ENCODE assay signal across 18 cellular contexts in the genomic region with DNA sequence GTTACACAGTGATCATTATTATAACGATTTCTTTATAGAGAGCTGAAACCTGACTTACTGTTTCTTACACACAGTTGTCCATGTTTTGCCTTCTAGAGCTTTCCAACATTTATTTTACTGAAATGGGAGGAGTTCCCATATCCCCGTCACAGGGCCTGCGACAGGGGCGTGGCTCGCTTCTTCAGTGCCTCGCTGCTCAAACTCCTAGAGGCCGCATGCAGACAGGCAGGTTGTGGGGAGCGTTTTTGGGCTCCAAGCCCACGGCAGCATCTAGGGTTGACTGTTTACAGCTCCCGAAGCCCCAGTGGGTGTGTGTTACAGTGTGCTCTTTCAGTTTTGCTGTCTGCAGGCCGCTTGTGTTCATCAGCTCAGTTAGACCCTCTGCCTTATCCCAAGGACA. TPM values are rescaled to one million over a fixed set of nuclear protein-coding genes. Genes with fewer than 3 reads are reported as not detected.
DNase-seq lines count a peak whose midpoint lies in the region; ATAC-seq and TF ChIP-seq lines count a peak whose summit lies in the region.
"Had no signal": no experiment of that assay in that cellular context is flagged by ENCODE, and none has a peak within 500 bp of the region (broad histone marks: within the 10 kb centered on the region; RNA-seq: fewer than 3 reads in every experiment).

No MANE protein-coding gene starts in this region.

- CTCF ChIA-PET in HCT116 (lab: Charles Lee) (interaction anchor here (0.8 kb wide), 1 partner anchor 14 kb away, joined by 4 read pairs; no protein-coding TSS in a partner anchor), WTC11 (lab: Charles Lee) (interaction anchor here (1.3 to 2.1 kb wide), 2 partner anchors 14 to 132 kb away, joined by 4 to 13 read pairs; no protein-coding TSS in a partner anchor)

- H3K4me2 ChIP-seq in HCT116 (ENCODE audit: low read length), result no peak overlapping the region

- H3K27me3 Mint-ChIP-seq in WTC11 (ENCODE audit: low read depth) (no peaks in the 10 kb centered on the region; the same call in none of the 2 replicates), endothelial cell (ENCODE audit: unreplicated experiment) (peaks cover 3% of the 10 kb centered on the region)
- H3K27me3 Mint-ChIP-seq in activated naive CD8-positive, alpha-beta T cell treated with anti-CD3 and anti-CD28 coated beads, Interleukin-2, amount 50 U/mL, for 24 hours, result peaks cover 18% of the 10 kb centered on the region

- TF ChIP-seq RAD21 in HCT116 (IDR thresholded peaks at IDR 0.05; ENCODE audit: low read depth), result no peak

- H3K79me2 ChIP-seq in HCT116 (ENCODE audit: insufficient read depth, low read length), result no peaks in the 10 kb centered on the region

- H3K4me1 Mint-ChIP-seq in WTC11 (peaks cover 38% of the 10 kb centered on the region), endothelial cell (ENCODE audit: unreplicated experiment) (peaks cover 16% of the 10 kb centered on the region)
- H3K4me1 Mint-ChIP-seq in activated naive CD8-positive, alpha-beta T cell treated with anti-CD3 and anti-CD28 coated beads, Interleukin-2, amount 50 U/mL, for 24 hours, result no peaks in the 10 kb centered on the region
- H3K4me1 Mint-ChIP-seq: CD4-positive, CD25-positive, alpha-beta regulatory T cell; CD8-positive, alpha-beta memory T cell had no signal

- H3K4me1 ChIP-seq in HCT116 (ENCODE audit: control insufficient read depth in 1 of 2, insufficient read depth in 2 of 2, low read length in 2 of 2), result no peaks in the 10 kb centered on the region; a peak in 1 of 4 replicates
- H3K4me1 ChIP-seq: HAP-1 had no signal

- no TSS peak for BruUV-seq in HCT116 (replicated peaks; lab: Mats Ljungman, UMichigan)

- H3K27ac Mint-ChIP-seq in WTC11 (no peak overlapping the region), endothelial cell (ENCODE audit: unreplicated experiment) (peak overlapping the region; percentile 52)
- no peak overlapping the region for H3K27ac Mint-ChIP-seq in activated naive CD8-positive, alpha-beta T cell treated with anti-CD3 and anti-CD28 coated beads, Interleukin-2, amount 50 U/mL, for 24 hours
- H3K27ac Mint-ChIP-seq: CD4-positive, CD25-positive, alpha-beta regulatory T cell; CD8-positive, alpha-beta memory T cell had no signal

- H3K36me3 Mint-ChIP-seq in WTC11, result no peaks in the 10 kb centered on the region
- no peaks in the 10 kb centered on the region for H3K36me3 Mint-ChIP-seq in endothelial cell (ENCODE audit: low read depth, unreplicated experiment)
- no peaks in the 10 kb centered on the region for H3K36me3 Mint-ChIP-seq in activated naive CD8-positive, alpha-beta T cell treated with anti-CD3 and anti-CD28 coated beads, Interleukin-2, amount 50 U/mL, for 24 hours (ENCODE audit: low read depth)
- H3K36me3 Mint-ChIP-seq: CD4-positive, CD25-positive, alpha-beta regulatory T cell; CD8-positive, alpha-beta memory T cell had no signal

- no peaks in the 10 kb centered on the region for H3K36me3 ChIP-seq in HCT116 (ENCODE audit: control insufficient read depth in 1 of 2, insufficient read depth in 2 of 2, low read length in 2 of 2)
- H3K36me3 ChIP-seq: BE2C, HAP-1 had no signal

- H3K9ac ChIP-seq in HCT116 (ENCODE audit: low read length), result no peak overlapping the region

- H4K20me1 ChIP-seq in HCT116 (ENCODE audit: insufficient read depth), result no peaks in the 10 kb centered on the region

- RAD21 ChIA-PET in HCT116 (lab: Charles Lee; ENCODE audit: low non-redundant PET in 1 of 2, low total read pairs in 2 of 2, uncharacterized antibody in 2 of 2, unreplicated experiment in 2 of 2), result no interaction called here

- no peak overlapping the region for H3K27ac ChIP-seq in HCT116 (ENCODE audit: low read depth, low read length)

- POLR2A ChIA-PET in HCT116 (lab: Charles Lee) (no interaction called here), WTC11 (lab: Charles Lee) (no interaction called here)

- H3K4me3 Mint-ChIP-seq in WTC11, result no peak overlapping the region
- H3K4me3 Mint-ChIP-seq in endothelial cell (ENCODE audit: unreplicated experiment), result no peak overlapping the region
- no peak overlapping the region for H3K4me3 Mint-ChIP-seq in activated naive CD8-positive, alpha-beta T cell treated with anti-CD3 and anti-CD28 coated beads, Interleukin-2, amount 50 U/mL, for 24 hours
- H3K4me3 Mint-ChIP-seq: CD4-positive, CD25-positive, alpha-beta regulatory T cell; CD8-positive, alpha-beta memory T cell had no signal

- H2AFZ ChIP-seq in HCT116 (ENCODE audit: low read depth, low read length, poor library complexity, severe bottlenecking), result no peak overlapping the region

- no peaks in the 10 kb centered on the region for H3K9me2 ChIP-seq in HCT116 (ENCODE audit: insufficient read depth)

- no peaks in the 10 kb centered on the region for H3K27me3 ChIP-seq in HCT116 (ENCODE audit: insufficient read depth, low read length)
- H3K27me3 ChIP-seq: BE2C had no signal

- no peak for TF ChIP-seq POLR2A in HCT116 (IDR thresholded peaks at IDR 0.05; ENCODE audit: borderline replicate concordance, extremely low read depth, insufficient read depth, insufficient read length)

- H3K4me3 ChIP-seq in HCT116 (replicated peaks in 1 of 2; ENCODE audit: low read depth in 1 of 2, low read length in 2 of 2), result no peak overlapping the region
- H3K4me3 ChIP-seq: HAP-1 had no signal

- ATAC-seq in HCT116, result peak; percentile 76
- ATAC-seq in WTC11, result peak; percentile 83
- no peak for ATAC-seq in GM18868 (IDR thresholded peaks at IDR 0.05; ENCODE audit: unreplicated experiment)
- no peak for ATAC-seq in activated naive CD8-positive, alpha-beta T cell treated with anti-CD3 and anti-CD28 coated beads, Interleukin-2, amount 50 U/mL, for 24 hours

- TF ChIP-seq CTCF in HCT116 (IDR thresholded peaks at IDR 0.05 in 2 of 3, conservative IDR thresholded peaks at IDR 0.05 in 1 of 3; ENCODE audit: borderline replicate concordance in 1 of 3, insufficient read depth in 1 of 3, low read depth in 2 of 3, low read length in 2 of 3) (no peak), WTC11 (IDR thresholded peaks at IDR 0.05) (no peak), endothelial cell (IDR thresholded peaks at IDR 0.05; ENCODE audit: unreplicated experiment) (no peak)

- intact Hi-C loops in HCT116 (cut with micrococcal nuclease), result no loop called here

- H3K9me3 Mint-ChIP-seq in WTC11 (no peaks in the 10 kb centered on the region), endothelial cell (ENCODE audit: unreplicated experiment) (no peaks in the 10 kb centered on the region)
- H3K9me3 Mint-ChIP-seq in activated naive CD8-positive, alpha-beta T cell treated with anti-CD3 and anti-CD28 coated beads, Interleukin-2, amount 50 U/mL, for 24 hours, result no peaks in the 10 kb centered on the region
- H3K9me3 Mint-ChIP-seq: CD8-positive, alpha-beta memory T cell had no signal

- no peaks in the 10 kb centered on the region for H3K9me3 ChIP-seq in HCT116 (ENCODE audit: control insufficient read depth in 1 of 2, insufficient read depth in 1 of 2, low read depth in 1 of 2, low read length in 2 of 2)
- H3K9me3 ChIP-seq: BE2C, HAP-1 had no signal

- DNase-seq in HCT116 (ENCODE audit: low read depth, low spot score) (no peak), WTC11 (ENCODE audit: low spot score) (peak; percentile 31), endothelial cell (ENCODE audit: low spot score) (no peak), dermis blood vessel endothelial cell (no peak), DMS79 (lab: John Stamatoyannopoulos, UW) (no peak)
- no peak for DNase-seq in activated naive CD8-positive, alpha-beta T cell treated with anti-CD3 and anti-CD28 coated beads, Interleukin-2, amount 50 U/mL, for 24 hours
- DNase-seq: ACHN; BE2C; C1 segment of cervical spinal cord; CD4-positive, CD25-positive, alpha-beta regulatory T cell; CD8-positive, alpha-beta memory T cell; COR-L47; DMS 273 treated with DMSO at 0.1 percent for 48 hours; DMS53; GOT3 had no signal

TF ChIP-seq in HCT116, 20 proteins besides CTCF, POLR2A, EP300 and RAD21 (continues in another document):
- TF ChIP-seq YY1 (IDR thresholded peaks at IDR 0.05; ENCODE audit: extremely low read depth, insufficient replicate concordance, low read depth, low read length), result no peak
- TF ChIP-seq, protein P1, sequence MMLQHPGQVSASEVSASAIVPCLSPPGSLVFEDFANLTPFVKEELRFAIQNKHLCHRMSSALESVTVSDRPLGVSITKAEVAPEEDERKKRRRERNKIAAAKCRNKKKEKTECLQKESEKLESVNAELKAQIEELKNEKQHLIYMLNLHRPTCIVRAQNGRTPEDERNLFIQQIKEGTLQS (IDR thresholded peaks at IDR 0.05), result no peak

TF ChIP-seq in WTC11, 78 proteins besides CTCF, POLR2A, EP300 and RAD21 (continues in another document):
- TF ChIP-seq FOXP1 (CRISPR knock-in tag; IDR thresholded peaks at IDR 0.05; ENCODE audit: borderline replicate concordance), result no peak
- TF ChIP-seq, protein P2, sequence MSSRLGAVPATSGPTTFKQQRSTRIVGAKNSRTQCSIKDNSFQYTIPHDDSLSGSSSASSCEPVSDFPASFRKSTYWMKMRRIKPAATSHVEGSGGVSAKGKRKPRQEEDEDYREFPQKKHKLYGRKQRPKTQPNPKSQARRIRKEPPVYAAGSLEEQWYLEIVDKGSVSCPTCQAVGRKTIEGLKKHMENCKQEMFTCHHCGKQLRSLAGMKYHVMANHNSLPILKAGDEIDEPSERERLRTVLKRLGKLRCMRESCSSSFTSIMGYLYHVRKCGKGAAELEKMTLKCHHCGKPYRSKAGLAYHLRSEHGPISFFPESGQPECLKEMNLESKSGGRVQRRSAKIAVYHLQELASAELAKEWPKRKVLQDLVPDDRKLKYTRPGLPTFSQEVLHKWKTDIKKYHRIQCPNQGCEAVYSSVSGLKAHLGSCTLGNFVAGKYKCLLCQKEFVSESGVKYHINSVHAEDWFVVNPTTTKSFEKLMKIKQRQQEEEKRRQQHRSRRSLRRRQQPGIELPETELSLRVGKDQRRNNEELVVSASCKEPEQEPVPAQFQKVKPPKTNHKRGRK (CRISPR knock-in tag; IDR thresholded peaks at IDR 0.05; ENCODE audit: borderline replicate concordance), result no peak
- no peak for TF ChIP-seq ETV6 (CRISPR knock-in tag; IDR thresholded peaks at IDR 0.05)
- TF ChIP-seq, protein P3, sequence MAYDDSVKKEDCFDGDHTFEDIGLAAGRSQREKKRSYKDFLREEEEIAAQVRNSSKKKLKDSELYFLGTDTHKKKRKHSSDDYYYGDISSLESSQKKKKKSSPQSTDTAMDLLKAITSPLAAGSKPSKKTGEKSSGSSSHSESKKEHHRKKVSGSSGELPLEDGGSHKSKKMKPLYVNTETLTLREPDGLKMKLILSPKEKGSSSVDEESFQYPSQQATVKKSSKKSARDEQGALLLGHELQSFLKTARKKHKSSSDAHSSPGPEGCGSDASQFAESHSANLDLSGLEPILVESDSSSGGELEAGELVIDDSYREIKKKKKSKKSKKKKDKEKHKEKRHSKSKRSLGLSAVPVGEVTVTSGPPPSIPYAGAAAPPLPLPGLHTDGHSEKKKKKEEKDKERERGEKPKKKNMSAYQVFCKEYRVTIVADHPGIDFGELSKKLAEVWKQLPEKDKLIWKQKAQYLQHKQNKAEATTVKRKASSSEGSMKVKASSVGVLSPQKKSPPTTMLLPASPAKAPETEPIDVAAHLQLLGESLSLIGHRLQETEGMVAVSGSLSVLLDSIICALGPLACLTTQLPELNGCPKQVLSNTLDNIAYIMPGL (CRISPR knock-in tag; IDR thresholded peaks at IDR 0.05), result no peak
- no peak for TF ChIP-seq ATF1 (CRISPR knock-in tag; IDR thresholded peaks at IDR 0.05)

RNA-seq across cellular contexts. Expression of a gene that starts 12.7 kb away (rescaled TPM):
- total RNA-seq in HCT116 (2021; ENCODE audit: unreplicated experiment), result 27.6 TPM
- 8.8 and 9.6 TPM in 2 replicates for polyA plus RNA-seq in HCT116 (2012)
- 23.4 to 39.8 TPM (median 26.4 TPM) in 3 replicates for total RNA-seq in WTC11 (2021)
- total RNA-seq in endothelial cell (ENCODE audit: unreplicated experiment), result 35.9 TPM
- 38.1 and 53.4 TPM in 2 replicates for total RNA-seq in dermis blood vessel endothelial cell
- total RNA-seq: HT-29 had no signal

Comparison
In these comparisons a context has a peak if more than half of its experiments do, and no peak if none do; other contexts are left out.
1. ATAC-seq: peak in HCT116 (single experiment) and WTC11 (single experiment); none in GM18868 (single experiment) and activated naive CD8-positive, alpha-beta T cell treated with anti-CD3 and anti-CD28 coated beads, Interleukin-2, amount 50 U/mL, for 24 hours (single experiment).